Comparison of ENCODE assay signal across 8 cellular contexts in genomic region chr7:6576024-6576866, GRCh38. TPM values are rescaled to one million over a fixed set of nuclear protein-coding genes. Genes with fewer than 3 reads are reported as not detected.
DNase-seq lines count a peak whose midpoint lies in the region; ATAC-seq and TF ChIP-seq lines count a peak whose summit lies in the region.

No MANE protein-coding gene starts in this region.

- no peak for TF ChIP-seq POLR2A in uterus (IDR thresholded peaks at IDR 0.05)

- peaks cover 10% of the 10 kb centered on the region for H3K36me3 Mint-ChIP-seq in activated T-helper 17 cell treated with anti-CD3 and anti-CD28 coated beads, Interleukin-2, amount 50 U/mL, for 72 hours (ENCODE audit: low read depth)
- peaks cover 7% of the 10 kb centered on the region for H3K36me3 Mint-ChIP-seq in memory B cell

- no peaks in the 10 kb centered on the region for H3K9me3 Mint-ChIP-seq in activated T-helper 17 cell treated with anti-CD3 and anti-CD28 coated beads, Interleukin-2, amount 50 U/mL, for 72 hours
- no peaks in the 10 kb centered on the region for H3K9me3 Mint-ChIP-seq in memory B cell

- H3K27me3 ChIP-seq in cardiac muscle cell (no peaks in the 10 kb centered on the region), uterus (no peaks in the 10 kb centered on the region)

- no peak for TF ChIP-seq CTCF in cardiac muscle cell (IDR thresholded peaks at IDR 0.05; ENCODE audit: low read depth, low read length)
- no peak for TF ChIP-seq CTCF in uterus (IDR thresholded peaks at IDR 0.05)

- H3K4me1 Mint-ChIP-seq in activated T-helper 17 cell treated with anti-CD3 and anti-CD28 coated beads, Interleukin-2, amount 50 U/mL, for 72 hours = no peaks in the 10 kb centered on the region
- peaks cover 12% of the 10 kb centered on the region for H3K4me1 Mint-ChIP-seq in memory B cell

- peak overlapping the region; percentile 83 for H3K4me3 Mint-ChIP-seq in activated T-helper 17 cell treated with anti-CD3 and anti-CD28 coated beads, Interleukin-2, amount 50 U/mL, for 72 hours
- H3K4me3 Mint-ChIP-seq in memory B cell = peak overlapping the region; percentile 85

- no peak for ATAC-seq in activated T-helper 17 cell treated with anti-CD3 and anti-CD28 coated beads, Interleukin-2, amount 50 U/mL, for 72 hours (replicated peaks)
- no peak for ATAC-seq in memory B cell (ENCODE audit: low read depth)

- H3K27me3 Mint-ChIP-seq in activated T-helper 17 cell treated with anti-CD3 and anti-CD28 coated beads, Interleukin-2, amount 50 U/mL, for 72 hours = peaks cover 4% of the 10 kb centered on the region
- H3K27me3 Mint-ChIP-seq in memory B cell = peaks cover 3% of the 10 kb centered on the region

- no peaks in the 10 kb centered on the region for H3K9me3 ChIP-seq in cardiac muscle cell (ENCODE audit: low read depth)
- H3K9me3 ChIP-seq in uterus = no peaks in the 10 kb centered on the region

- intact Hi-C loops in cardiac septum (cut with DNase I) = loop anchor here (5.0 kb wide), 2 partner anchors 61 to 131 kb away; partner anchors contain the start of genes ZNF12 and ZNF316
- intact Hi-C loops in uterus (cut with DNase I; ENCODE audit: low total_unique reads) = no loop called here

- H3K27ac ChIP-seq in cardiac muscle cell (no peak overlapping the region), uterus (peak overlapping the region in 1 of 2 donors; percentile 95)

- H3K4me3 ChIP-seq in cardiac muscle cell (peak overlapping the region; percentile 50), uterus (peak overlapping the region; percentile 60 to 93)

- H3K4me1 ChIP-seq in cardiac muscle cell (ENCODE audit: low read depth) = no peaks in the 10 kb centered on the region
- no peaks in the 10 kb centered on the region for H3K4me1 ChIP-seq in uterus

- no peak for DNase-seq in cardiac muscle cell (ENCODE audit: low read depth in 1 of 2, low spot score in 1 of 2)
- no peak for DNase-seq in cardiac septum (ENCODE audit: low spot score)
- DNase-seq in memory B cell (ENCODE audit: low spot score in 2 of 2) = no peak
- no peak for DNase-seq in uterus
- DNase-seq in epidermal melanocyte (ENCODE audit: insufficient read length, low spot score) = no peak
- DNase-seq in cerebellum (ENCODE audit: low spot score) = no peak
- no peak for DNase-seq in AG20443 (ENCODE audit: low spot score)

- no peak overlapping the region for H3K27ac Mint-ChIP-seq in activated T-helper 17 cell treated with anti-CD3 and anti-CD28 coated beads, Interleukin-2, amount 50 U/mL, for 72 hours
- H3K27ac Mint-ChIP-seq in memory B cell = no peak overlapping the region

- H3K36me3 ChIP-seq in cardiac muscle cell (peaks cover 5% of the 10 kb centered on the region), uterus (no peaks in the 10 kb centered on the region)

RNA-seq across cellular contexts. Expression of gene ZDHHC4, which starts 1.0 kb away (rescaled TPM):
- total RNA-seq in cardiac muscle cell (51.7 and 81.3 TPM in 2 replicates), cardiac septum (34.3 TPM), uterus (10 to 100 TPM; 13.1 to 48.2 (median 37.0) TPM), cerebellum (39.4 TPM)
- polyA plus RNA-seq in cardiac muscle cell = 108 and 110 TPM in 2 replicates
- total RNA-seq in activated T-helper 17 cell treated with anti-CD3 and anti-CD28 coated beads, Interleukin-2, amount 50 U/mL, for 72 hours = 10 to 100 TPM; 23.6 to 26.1 TPM

RNA-seq across cellular contexts. Expression of gene INTS15, which starts 13.6 kb away (rescaled TPM):
- total RNA-seq in cardiac muscle cell (28.5 and 37.8 TPM in 2 replicates), cardiac septum (13.6 TPM), uterus (10 to 100 TPM in 3 of 4 donors, 1 to 10 TPM in 1; 7.6 to 44.1 (median 23.9) TPM), cerebellum (18.6 TPM)
- 25.9 and 27.0 TPM in 2 replicates for polyA plus RNA-seq in cardiac muscle cell
- 10 to 100 TPM; 19.3 to 29.0 TPM for total RNA-seq in activated T-helper 17 cell treated with anti-CD3 and anti-CD28 coated beads, Interleukin-2, amount 50 U/mL, for 72 hours

RNA-seq across cellular contexts. Expression of gene GRID2IP, which starts 25.0 kb away (rescaled TPM):
- 0.07 and 0.24 TPM in 2 replicates for total RNA-seq in cardiac muscle cell
- polyA plus RNA-seq in cardiac muscle cell = 0.06 and 0.11 TPM in 2 replicates
- total RNA-seq in cardiac septum = not detected
- under 1 TPM; 0.26 to 0.32 TPM for total RNA-seq in activated T-helper 17 cell treated with anti-CD3 and anti-CD28 coated beads, Interleukin-2, amount 50 U/mL, for 72 hours
- under 1 TPM in 2 of 4 donors, not detected in 2; 0.21 to 0.49 TPM for total RNA-seq in uterus
- 3.5 TPM for total RNA-seq in cerebellum

RNA-seq across cellular contexts. Expression of gene ZNF853, which starts 39.2 kb away (rescaled TPM):
- total RNA-seq in cardiac muscle cell (31.3 and 32.2 TPM in 2 replicates), cardiac septum (14.2 TPM), uterus (10 to 100 TPM in 2 of 4 donors, 1 to 10 TPM in 1, under 1 TPM in 1; 0.88 to 20.7 (median 11.8) TPM), cerebellum (10.4 TPM)
- polyA plus RNA-seq in cardiac muscle cell = 16.8 and 20.8 TPM in 2 replicates
- under 1 TPM; 0.22 to 0.48 TPM for total RNA-seq in activated T-helper 17 cell treated with anti-CD3 and anti-CD28 coated beads, Interleukin-2, amount 50 U/mL, for 72 hours
